ENCODE assay signal across 25 cellular contexts in the genomic region with DNA sequence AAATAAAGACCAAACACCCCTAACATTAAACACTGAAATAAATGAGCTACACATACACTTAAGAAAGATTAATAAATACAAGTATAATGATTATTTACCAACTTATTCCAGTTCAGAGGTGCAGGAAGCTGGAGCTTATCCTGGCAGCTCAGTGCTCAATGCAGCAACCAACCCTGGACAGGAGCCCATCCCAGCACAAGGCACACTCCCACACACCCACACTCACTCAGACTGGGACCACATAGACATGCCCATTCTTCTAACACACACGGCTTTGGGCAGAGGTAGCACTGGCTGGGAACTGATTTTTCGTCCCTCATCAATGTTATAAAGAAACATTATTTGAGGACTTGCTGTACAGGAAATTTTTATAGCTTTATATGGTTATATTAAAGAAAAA.
"Had no signal": no experiment of that assay in that cellular context is flagged by ENCODE, and none has a peak within 500 bp of the region (broad histone marks: within the 10 kb centered on the region; RNA-seq: fewer than 3 reads in every experiment).

No MANE protein-coding gene starts in this region.

- H3K4me3 ChIP-seq: esophagus squamous epithelium, gastrocnemius medialis, left ventricle myocardium inferior, ovary, right lobe of liver, thoracic aorta had no signal

- ATAC-seq: activated CD8-positive, alpha-beta T cell treated with anti-CD3 and anti-CD28 coated beads for 36 hours; activated naive CD8-positive, alpha-beta T cell treated with anti-CD3 and anti-CD28 coated beads, Interleukin-2, amount 50 U/mL, for 24 hours; activated T-cell treated with anti-CD3 and anti-CD28 coated beads, Interleukin-2, amount 50 U/mL, for 4 hours; activated T-helper 17 cell treated with anti-CD3 and anti-CD28 coated beads, Interleukin-2, amount 50 U/mL, for 72 hours; gastrocnemius medialis; right lobe of liver; stimulated activated naive CD8-positive, alpha-beta T cell treated with anti-CD3 and anti-CD28 coated beads, Interleukin-15, Interleukin-2, amounts not matched to agents 100 U/mL and 50 U/mL, for 24 hours; T-helper 17 cell; WTC11 had no signal

- H3K4me1 ChIP-seq: esophagus squamous epithelium, gastrocnemius medialis, left ventricle myocardium inferior, right lobe of liver had no signal

- H3K27me3 ChIP-seq: esophagus squamous epithelium, gastrocnemius medialis, neutrophil, ovary, right lobe of liver had no signal

- H3K36me3 ChIP-seq: esophagus squamous epithelium, gastrocnemius medialis, left ventricle myocardium inferior, neutrophil, ovary, right lobe of liver, thoracic aorta had no signal

- H3K27ac ChIP-seq: epithelial cell of prostate, esophagus squamous epithelium, gastrocnemius medialis, left ventricle myocardium inferior, neutrophil, ovary, right lobe of liver, thoracic aorta had no signal

- DNase-seq: activated CD4-positive, alpha-beta T cell treated with anti-CD3 and anti-CD28 coated beads, Interleukin-2, amount 50 U/mL, for 1 hour; activated CD8-positive, alpha-beta T cell treated with anti-CD3 and anti-CD28 coated beads for 36 hours; activated gamma-delta T cell treated with Interleukin-2 at 50 U/mL for 16 hours; activated naive CD4-positive, alpha-beta T cell treated with anti-CD3 and anti-CD28 coated beads, Interleukin-2, amount 50 U/mL, for 16 hours; activated naive CD8-positive, alpha-beta T cell treated with anti-CD3 and anti-CD28 coated beads, Interleukin-2, amount 50 U/mL, for 24 hours; activated T-cell treated with anti-CD3 and anti-CD28 coated beads, Interleukin-2, amount 50 U/mL, for 4 hours; dermis blood vessel endothelial cell; effector CD8-positive, alpha-beta T cell; esophagus squamous epithelium; gastrocnemius medialis; glutamatergic neuron; islet precursor cell; left ventricle myocardium inferior; ovary; right lobe of liver; stimulated activated CD4-positive, alpha-beta T cell treated with anti-CD3 and anti-CD28 coated beads, Interleukin-12 subunit alpha, Interleukin-12 subunit beta, amount 100 ng/mL, for 4 hours; stimulated activated CD4-positive, alpha-beta T cell treated with anti-CD3 and anti-CD28 coated beads, Interleukin-4, amount 100 ng/mL, for 1 hour; stimulated activated naive CD8-positive, alpha-beta T cell treated with anti-CD3 and anti-CD28 coated beads, Interleukin-15, Interleukin-2, amounts not matched to agents 100 U/mL and 50 U/mL, for 24 hours; T-helper 17 cell; T1000 had no signal

- H3K9me3 ChIP-seq: esophagus squamous epithelium, gastrocnemius medialis, left ventricle myocardium inferior, neutrophil, ovary, right lobe of liver, thoracic aorta had no signal
